Comparison of ENCODE assay signal across 36 cellular contexts in genomic region chr12:101557092-101557491, GRCh38. TPM values are rescaled to one million over a fixed set of nuclear protein-coding genes. Genes with fewer than 3 reads are reported as not detected.
"Had no signal": no experiment of that assay in that cellular context is flagged by ENCODE, and none has a peak within 500 bp of the region (broad histone marks: within the 10 kb centered on the region; RNA-seq: fewer than 3 reads in every experiment).

No MANE protein-coding gene starts in this region.

- H3K4me1 ChIP-seq: ascending aorta had no signal

- H3K27me3 ChIP-seq: ascending aorta had no signal

- H3K36me3 ChIP-seq: ascending aorta, cardiac muscle cell, WERI-Rb-1 had no signal

- ATAC-seq: activated CD4-positive, alpha-beta T cell treated with anti-CD3 and anti-CD28 coated beads for 36 hours; activated CD4-positive, CD25-positive, alpha-beta regulatory T cell treated with anti-CD3 and anti-CD28 coated beads, Interleukin-2, amount 50 U/mL, for 24 hours; activated CD8-positive, alpha-beta memory T cell treated with anti-CD3 and anti-CD28 coated beads, Interleukin-2, amount 10 ng/mL, durations not matched to agents 7 days and 5 days; activated CD8-positive, alpha-beta T cell treated with anti-CD3 and anti-CD28 coated beads, Interleukin-2, amount 10 ng/mL, durations not matched to agents 7 days and 5 days; activated naive CD4-positive, alpha-beta T cell treated with anti-CD3 and anti-CD28 coated beads, Interleukin-2, amount 50 U/mL, for 72 hours; T-cell; T-helper 17 cell; WTC11 had no signal

- FAIRE-seq: bronchial epithelial cell had no signal

- H3K4me3 ChIP-seq: ascending aorta, cardiac muscle cell had no signal

- H3K27ac ChIP-seq: ascending aorta, cardiac muscle cell, WERI-Rb-1 had no signal

- H3K9me3 ChIP-seq: ascending aorta had no signal

- DNase-seq: activated CD4-positive, alpha-beta memory T cell treated with anti-CD3 and anti-CD28 coated beads, Interleukin-2, amount 10 ng/mL, durations not matched to agents 7 days and 5 days; activated CD4-positive, alpha-beta T cell treated with anti-CD3 and anti-CD28 coated beads for 1 hour; activated CD4-positive, alpha-beta T cell treated with anti-CD3 and anti-CD28 coated beads for 36 hours; activated CD4-positive, alpha-beta T cell treated with anti-CD3 and anti-CD28 coated beads for 48 hours; activated CD4-positive, alpha-beta T cell treated with anti-CD3 and anti-CD28 coated beads, Interleukin-2, amount 10 ng/mL, durations not matched to agents 7 days and 5 days; activated CD4-positive, alpha-beta T cell treated with anti-CD3 and anti-CD28 coated beads, Interleukin-2, amount 50 U/mL, for 48 hours; activated CD4-positive, CD25-positive, alpha-beta regulatory T cell; activated CD8-positive, alpha-beta memory T cell treated with anti-CD3 and anti-CD28 coated beads for 24 hours; activated CD8-positive, alpha-beta memory T cell treated with anti-CD3 and anti-CD28 coated beads, Interleukin-2, amount 10 ng/mL, durations not matched to agents 7 days and 5 days; activated CD8-positive, alpha-beta memory T cell treated with anti-CD3 and anti-CD28 coated beads, Interleukin-2, amount 50 U/mL, for 48 hours; activated CD8-positive, alpha-beta T cell treated with anti-CD3 and anti-CD28 coated beads, Interleukin-2, amount 10 ng/mL, durations not matched to agents 7 days and 5 days; activated effector memory CD4-positive, alpha-beta T cell treated with anti-CD3 and anti-CD28 coated beads, Interleukin-2, amount 50 U/mL, for 16 hours; activated gamma-delta T cell treated with Interleukin-2 at 50 U/mL for 16 hours; activated naive CD4-positive, alpha-beta T cell; activated naive CD4-positive, alpha-beta T cell treated with anti-CD3 and anti-CD28 coated beads for 36 hours; activated naive CD4-positive, alpha-beta T cell treated with anti-CD3 and anti-CD28 coated beads, Interleukin-2, amount 50 U/mL, for 16 hours; activated naive CD8-positive, alpha-beta T cell treated with anti-CD3 and anti-CD28 coated beads for 36 hours; activated T-cell treated with anti-CD3 and anti-CD28 coated beads, Interleukin-2, amount 50 U/mL, for 24 hours; activated T-cell treated with anti-CD3 and anti-CD28 coated beads, Interleukin-2, amount 50 U/mL, for 48 hours; amygdala; anterior cingulate cortex; caudate nucleus; cerebellar nuclear complex; T-cell; T-helper 17 cell; WERI-Rb-1 had no signal

RNA-seq across cellular contexts. Expression of gene MYBPC1, which starts 37.7 kb away (rescaled TPM):
- total RNA-seq: activated CD4-positive, alpha-beta memory T cell treated with anti-CD3 and anti-CD28 coated beads, Interleukin-2, amount 10 ng/mL, durations not matched to agents 7 days and 5 days; activated CD4-positive, alpha-beta T cell treated with anti-CD3 and anti-CD28 coated beads for 36 hours; activated CD4-positive, alpha-beta T cell treated with anti-CD3 and anti-CD28 coated beads, Interleukin-2, amount 10 ng/mL, durations not matched to agents 7 days and 5 days; activated CD8-positive, alpha-beta memory T cell treated with anti-CD3 and anti-CD28 coated beads, Interleukin-2, amount 10 ng/mL, durations not matched to agents 7 days and 5 days; activated CD8-positive, alpha-beta T cell treated with anti-CD3 and anti-CD28 coated beads, Interleukin-2, amount 10 ng/mL, durations not matched to agents 7 days and 5 days; activated naive CD4-positive, alpha-beta T cell treated with anti-CD3 and anti-CD28 coated beads for 36 hours; activated naive CD4-positive, alpha-beta T cell treated with anti-CD3 and anti-CD28 coated beads, Interleukin-2, amount 50 U/mL, for 72 hours; activated naive CD8-positive, alpha-beta T cell treated with anti-CD3 and anti-CD28 coated beads for 36 hours; activated T-helper 2 cell treated with anti-CD3 and anti-CD28 coated beads, Interferon-gamma antibody, Interleukin-2, Interleukin-4, amounts not matched to agents 10 μg/mL and 5 μg/mL and 100 μg/mL, durations not matched to agents 14 hours and 24 hours and 36 hours; ascending aorta; bronchial epithelial cell; cardiac muscle cell; chondrocyte; T-cell; T-helper 1 cell treated with Interleukin-12 subunit alpha and Interleukin-12 subunit beta and Interleukin-4 antibody, amounts not matched to agents 30 ng/mL and 1 ng/mL, for 36 hours; T-helper 17 cell; T-helper 2 cell treated with Interferon-gamma antibody and Interleukin-4, amounts not matched to agents 100 ng/mL and 5 ng/mL, for 36 hours; WTC11 had no signal
- polyA plus RNA-seq: cardiac muscle cell had no signal
